ENCODE assay signal across 12 cellular contexts in the genomic region with DNA sequence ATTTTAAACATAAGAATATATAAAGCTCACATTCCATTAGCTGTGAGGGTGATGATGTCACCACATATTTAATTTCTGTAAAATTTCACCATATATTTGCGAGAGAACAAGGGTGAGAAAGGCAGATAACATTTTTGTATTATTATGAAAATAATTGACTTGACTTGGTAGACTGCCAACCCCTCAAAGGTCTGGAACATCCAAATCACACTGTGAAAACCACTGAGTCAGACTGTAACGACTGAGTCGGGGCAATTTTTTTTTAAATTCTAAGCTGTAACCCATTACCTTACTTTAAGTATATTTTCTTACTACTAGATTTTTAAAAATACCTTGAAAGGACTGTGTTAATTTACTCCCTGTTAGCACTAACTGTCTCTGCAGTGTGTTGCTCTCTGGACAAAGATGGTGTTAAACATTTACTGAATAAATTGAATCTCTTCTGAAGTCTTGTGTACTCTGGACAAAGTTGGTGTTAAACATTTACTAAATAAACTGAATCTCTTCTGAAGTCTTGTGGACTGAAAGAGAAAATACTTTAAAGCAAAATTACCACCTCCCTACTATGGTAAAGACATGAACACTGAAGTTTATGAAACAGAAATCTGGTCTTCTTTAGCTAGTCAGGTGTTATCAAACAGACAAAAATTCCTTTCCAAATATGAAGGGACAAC. TPM values are rescaled to one million over a fixed set of nuclear protein-coding genes. Genes with fewer than 3 reads are reported as not detected.
DNase-seq lines count a peak whose midpoint lies in the region; ATAC-seq, FAIRE-seq and TF ChIP-seq lines count a peak whose summit lies in the region.
"Had no signal": no experiment of that assay in that cellular context is flagged by ENCODE, and none has a peak within 500 bp of the region (broad histone marks: within the 10 kb centered on the region; RNA-seq: fewer than 3 reads in every experiment).

No MANE protein-coding gene starts in this region.

- intact Hi-C loops in body of pancreas (cut with DNase I) = no loop called here
- intact Hi-C loops in pancreas (cut with DNase I) = no loop called here
- intact Hi-C loops in CD4-positive, alpha-beta memory T cell (cut with micrococcal nuclease) = no loop called here

- H3K36me3 Mint-ChIP-seq in CD4-positive, alpha-beta memory T cell = peaks cover 0 to 3% of the 10 kb centered on the region in 2 donors

- WGBS in body of pancreas, 2 donors = 5 to 6% methylated on average over 3 of the region's 3 CpGs
- WGBS in pancreas, 2 donors = 5 to 6% methylated on average over 3 of the region's 3 CpGs

- DNase-seq in body of pancreas (no peak), pancreas (no peak), T-helper 9 cell (no peak), A172 (ENCODE audit: low spot score) (no peak), cerebellum (ENCODE audit: low spot score) (no peak)
- DNase-seq in CD4-positive, alpha-beta memory T cell = no peak
- DNase-seq: activated T-cell treated with anti-CD3 and anti-CD28 coated beads, Interleukin-2, amount 50 U/mL, for 72 hours; GDM1; NCI-H1694 treated with DMSO at 0.1 percent for 48 hours; thyroid gland had no signal

- peak overlapping the region in 3 of 4 donors; percentile 52 to 90 (median 57) for H3K27ac ChIP-seq in body of pancreas
- H3K27ac ChIP-seq in pancreas = peak overlapping the region in 3 of 4 donors; percentile 6 to 92 (median 72)
- no peak overlapping the region for H3K27ac ChIP-seq in CD4-positive, alpha-beta memory T cell (ENCODE audit: low read depth, low read length)
- H3K27ac ChIP-seq: thyroid gland had no signal

- H3K4me1 Mint-ChIP-seq in CD4-positive, alpha-beta memory T cell = peaks cover 25 to 48% (median 36%) of the 10 kb centered on the region in 4 donors

- POLR2A ChIA-PET in CD4-positive, alpha-beta memory T cell (lab: Charles Lee; ENCODE audit: partially characterized antibody) = interaction anchor here (1.2 kb wide), 1 partner anchor 13 kb away, joined by 3 read pairs; no protein-coding TSS in a partner anchor

- FAIRE-seq in pancreas (lab: Jason Lieb, UNC) = peak; percentile 60

- peak overlapping the region in 1 of 7 donors; percentile 17 for H3K27ac Mint-ChIP-seq in CD4-positive, alpha-beta memory T cell

- H3K27me3 ChIP-seq in body of pancreas (no peaks in the 10 kb centered on the region), pancreas (no peaks in the 10 kb centered on the region)
- H3K27me3 ChIP-seq in CD4-positive, alpha-beta memory T cell (ENCODE audit: insufficient read depth, low read length) = no peaks in the 10 kb centered on the region
- H3K27me3 ChIP-seq: thyroid gland had no signal

- H3K9me3 Mint-ChIP-seq in CD4-positive, alpha-beta memory T cell = no peaks in the 10 kb centered on the region
- H3K9me3 Mint-ChIP-seq: activated T-cell treated with anti-CD3 and anti-CD28 coated beads, Interleukin-2, amount 50 U/mL, for 72 hours had no signal

- no peaks in the 10 kb centered on the region for H3K9me3 ChIP-seq in body of pancreas
- H3K9me3 ChIP-seq in pancreas = peaks cover 0 to 2% (median 0%) of the 10 kb centered on the region in 4 donors
- H3K9me3 ChIP-seq in CD4-positive, alpha-beta memory T cell (ENCODE audit: control insufficient read depth in 1 of 2, low read length in 2 of 2) = no peaks in the 10 kb centered on the region
- H3K9me3 ChIP-seq: thyroid gland had no signal

- no peaks in the 10 kb centered on the region for H3K27me3 Mint-ChIP-seq in CD4-positive, alpha-beta memory T cell

- H3K4me1 ChIP-seq in body of pancreas = peaks cover 94% of the 10 kb centered on the region
- peaks cover 42 to 64% (median 60%) of the 10 kb centered on the region in 3 donors for H3K4me1 ChIP-seq in pancreas
- H3K4me1 ChIP-seq in CD4-positive, alpha-beta memory T cell (ENCODE audit: insufficient read depth, low read length) = peaks cover 48% of the 10 kb centered on the region

- H3K4me3 ChIP-seq in body of pancreas = no peak overlapping the region
- H3K4me3 ChIP-seq in pancreas = peak overlapping the region in 2 of 4 donors; percentile 12 to 14
- no peak overlapping the region for H3K4me3 ChIP-seq in CD4-positive, alpha-beta memory T cell (ENCODE audit: low read length in 2 of 2)
- H3K4me3 ChIP-seq: thyroid gland had no signal

- H3K36me3 ChIP-seq in body of pancreas (replicated peaks in 1 of 2; ENCODE audit: insufficient read depth in 1 of 2, low read depth in 2 of 2) (no peaks in the 10 kb centered on the region), pancreas (no peaks in the 10 kb centered on the region)
- no peaks in the 10 kb centered on the region for H3K36me3 ChIP-seq in CD4-positive, alpha-beta memory T cell (ENCODE audit: insufficient read depth, low read length)
- H3K36me3 ChIP-seq: thyroid gland had no signal

- ATAC-seq in GM19372 (IDR thresholded peaks at IDR 0.05; ENCODE audit: low read depth, unreplicated experiment) (peak; percentile 53), HG03066 (IDR thresholded peaks at IDR 0.05; ENCODE audit: low read depth, unreplicated experiment) (peak; percentile 52), body of pancreas (peak; percentile 16), pancreas (peak; percentile 26 to 68 (median 60))

- no peak for TF ChIP-seq POLR2A in body of pancreas (IDR thresholded peaks at IDR 0.05)

- TF ChIP-seq CTCF in body of pancreas (IDR thresholded peaks at IDR 0.05) = no peak
- TF ChIP-seq CTCF in pancreas (IDR thresholded peaks at IDR 0.05) = no peak

- CTCF ChIA-PET in CD4-positive, alpha-beta memory T cell (lab: Charles Lee; ENCODE audit: partially characterized antibody) = interaction anchor here (1.1 to 1.6 kb wide), 3 partner anchors 9 to 45 kb away, joined by 3 to 4 read pairs (median 3); no protein-coding TSS in a partner anchor

- H3K4me3 Mint-ChIP-seq in CD4-positive, alpha-beta memory T cell = peak overlapping the region in 1 of 8 donors; percentile 22

RNA-seq across cellular contexts. Expression of a gene that starts 14.1 kb away (rescaled TPM):
- total RNA-seq in body of pancreas = 10 to 100 TPM; 34.3 to 36.8 TPM
- total RNA-seq in pancreas = 10 to 100 TPM; 29.4 to 55.9 (median 42.9) TPM
- 1 to 10 TPM; 4.6 to 7.6 TPM for polyA plus RNA-seq in pancreas
- 23.9 and 24.8 TPM in 2 replicates for total RNA-seq in A172 (2014; rRNA removed; shearing (Covaris generic))
- total RNA-seq in CD4-positive, alpha-beta memory T cell = 10 to 100 TPM; 13.9 to 15.0 TPM
- polyA plus RNA-seq in CD4-positive, alpha-beta memory T cell = 1 to 10 TPM; 3.6 to 8.9 TPM
- 23.0 TPM for total RNA-seq in cerebellum
